ENCODE assay signal across 15 cellular contexts in the genomic region with DNA sequence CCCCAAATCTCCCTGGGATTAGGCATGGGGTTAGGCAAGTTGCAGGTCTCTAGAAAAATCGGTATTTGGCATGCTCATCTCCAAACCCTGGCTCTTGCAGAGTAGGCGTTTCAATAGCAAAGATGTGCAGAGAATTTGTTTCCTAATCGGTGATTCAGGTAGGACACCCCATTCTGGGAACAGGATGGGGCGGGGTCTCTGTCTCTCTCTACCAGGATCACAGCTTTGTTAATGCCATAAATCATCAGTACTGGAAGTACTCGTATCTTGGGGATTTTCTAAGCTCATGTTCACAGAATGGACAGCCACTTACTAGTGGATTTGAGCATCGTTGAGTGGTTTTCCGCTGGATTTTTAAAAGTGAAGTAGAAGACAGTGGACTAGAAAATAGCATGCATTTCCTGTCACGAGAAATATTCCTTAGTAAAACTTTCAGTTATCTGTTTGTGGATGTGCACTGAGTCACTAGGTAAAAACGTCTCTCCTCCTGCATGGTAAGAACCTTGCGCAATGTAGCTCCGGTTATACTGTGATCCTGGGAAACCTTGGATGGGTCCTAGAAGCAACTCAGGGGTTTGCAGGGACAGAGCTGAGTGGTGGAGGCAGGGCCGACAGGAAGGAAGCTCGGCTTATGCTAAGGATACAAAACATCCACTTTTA.
A peak's percentile ranks its signal among the peaks of the same experiment; 100 is the strongest.
DNase-seq lines count a peak whose midpoint lies in the region; ATAC-seq and TF ChIP-seq lines count a peak whose summit lies in the region.
"Had no signal": no experiment of that assay in that cellular context is flagged by ENCODE, and none has a peak within 500 bp of the region (broad histone marks: within the 10 kb centered on the region; RNA-seq: fewer than 3 reads in every experiment).

No MANE protein-coding gene starts in this region.

- H3K4me3 ChIP-seq in coronary artery = peak overlapping the region; percentile 18
- H3K4me3 ChIP-seq in muscle layer of colon (ENCODE audit: low read depth in 1 of 2, low read length in 2 of 2) = peak overlapping the region in 1 of 2 donors; percentile 42
- no peak overlapping the region for H3K4me3 ChIP-seq in effector memory CD4-positive, alpha-beta T cell (ENCODE audit: insufficient read depth, low read depth, low read length, poor library complexity, severe bottlenecking)

- no peak for ATAC-seq in GM21528 (IDR thresholded peaks at IDR 0.05; ENCODE audit: low FRiP score, unreplicated experiment)

- H3K27ac ChIP-seq in coronary artery = peak overlapping the region in 1 of 2 donors; percentile 48
- peak overlapping the region; percentile 95 for H3K27ac ChIP-seq in muscle layer of colon (ENCODE audit: low read depth, low read length)
- no peak overlapping the region for H3K27ac ChIP-seq in effector memory CD4-positive, alpha-beta T cell (ENCODE audit: insufficient read depth, low read length, poor library complexity, severe bottlenecking)
- H3K27ac ChIP-seq: WERI-Rb-1 had no signal

- no peaks in the 10 kb centered on the region for H3K36me3 ChIP-seq in muscle layer of colon (ENCODE audit: insufficient read depth, low read length)
- no peaks in the 10 kb centered on the region for H3K36me3 ChIP-seq in effector memory CD4-positive, alpha-beta T cell (ENCODE audit: control insufficient read depth, insufficient read depth, low read length)

- peaks cover 47% of the 10 kb centered on the region for H3K4me1 ChIP-seq in muscle layer of colon (ENCODE audit: insufficient read depth, low read length)
- H3K4me1 ChIP-seq in effector memory CD4-positive, alpha-beta T cell (ENCODE audit: control insufficient read depth, insufficient read depth, low read length, poor library complexity, severe bottlenecking) = no peaks in the 10 kb centered on the region

- no peak for TF ChIP-seq CTCF in coronary artery (IDR thresholded peaks at IDR 0.05)

- no peak overlapping the region for H3K9ac ChIP-seq in muscle layer of colon (ENCODE audit: low read length)

- no peaks in the 10 kb centered on the region for H3K9me3 ChIP-seq in muscle layer of colon (ENCODE audit: low read length)
- H3K9me3 ChIP-seq in effector memory CD4-positive, alpha-beta T cell (ENCODE audit: control insufficient read depth, low read length) = no peaks in the 10 kb centered on the region

- DNase-seq in AG08396 (ENCODE audit: low spot score) (peak; percentile 61), NCI-H226 (peak; percentile 90), coronary artery (ENCODE audit: low spot score) (no peak), NCI-H1930 (lab: John Stamatoyannopoulos, UW) (no peak), LoVo (ENCODE audit: low spot score) (no peak)
- no peak for DNase-seq in effector memory CD4-positive, alpha-beta T cell
- DNase-seq: activated gamma-delta T cell; CD8-positive, alpha-beta memory T cell; effector CD8-positive, alpha-beta T cell; immature natural killer cell; MM.1S; occipital lobe; WERI-Rb-1 had no signal

- H3K27me3 ChIP-seq in muscle layer of colon (ENCODE audit: control insufficient read depth in 1 of 2, insufficient read depth in 2 of 2, low read length in 2 of 2) = no peaks in the 10 kb centered on the region
- H3K27me3 ChIP-seq in effector memory CD4-positive, alpha-beta T cell (replicated peaks; ENCODE audit: control insufficient read depth, insufficient read depth, low read length, poor library complexity, severe bottlenecking) = peaks cover 9% of the 10 kb centered on the region

Comparison
In these comparisons a context has a peak if more than half of its experiments do, and no peak if none do; other contexts are left out.
1. DNase-seq: peak in AG08396 (single experiment) and NCI-H226 (single experiment); none in coronary artery (single experiment), NCI-H1930 (0 of 2), LoVo (single experiment) and effector memory CD4-positive, alpha-beta T cell (0 of 3).